8 cellular contexts compared by ENCODE assay signal in genomic region chr7:152437157-152437575, GRCh38. TPM values are rescaled to one million over a fixed set of nuclear protein-coding genes. Genes with fewer than 3 reads are reported as not detected.
DNase-seq lines count a peak whose midpoint lies in the region; ATAC-seq, FAIRE-seq and TF ChIP-seq lines count a peak whose summit lies in the region.
"Not testable (repeated sequence)": the region's sequence is repeated elsewhere in the genome, so short reads cannot be mapped to it uniquely, and the experiment has no call there.

No MANE protein-coding gene starts in this region.

- not testable (repeated sequence) for TF ChIP-seq RAD21 in GM12878 (IDR thresholded peaks at IDR 0.05; ENCODE audit: insufficient read depth, low read depth, low read length); HepG2 (CRISPR knock-in tag; IDR thresholded peaks at IDR 0.05)

- H2AFZ ChIP-seq in GM12878 (ENCODE audit: control insufficient read depth, low read depth, low read length) (peak overlapping the region; percentile 87), parathyroid adenoma (peak overlapping the region; percentile 62)
- H2AFZ ChIP-seq in HepG2 (ENCODE audit: low read length): not testable (repeated sequence)

- H3K27ac ChIP-seq in WERI-Rb-1: peak overlapping the region; percentile 82
- H3K27ac ChIP-seq in GM12878 (ENCODE audit: control insufficient read depth, insufficient read depth); HepG2 (ENCODE audit: extremely low read length, insufficient read depth, low read length): not testable (repeated sequence)
- peak overlapping the region; percentile 70 for H3K27ac ChIP-seq in parathyroid adenoma
- H3K27ac ChIP-seq in thyroid gland: peak overlapping the region; percentile 86 to 93 (median 87)

- TF ChIP-seq EP300 in GM12878 (IDR thresholded peaks at IDR 0.05; ENCODE audit: borderline replicate concordance in 1 of 2, control insufficient read depth in 1 of 2, low read depth in 2 of 2, low read length in 2 of 2); HepG2 (IDR thresholded peaks at IDR 0.05; ENCODE audit: low read depth in 2 of 2, low read length in 2 of 2); HepG2 (CRISPR knock-in tag; IDR thresholded peaks at IDR 0.05; ENCODE audit: borderline replicate concordance): not testable (repeated sequence)

- in situ Hi-C loops in GM12878 (cut with MboI); HepG2 (cut with HindIII; ENCODE audit: extremely low pct_ligation_motif_present, low pct_unique_long_range_greater_than_20kb): not testable (repeated sequence)

- H3K36me3 Mint-ChIP-seq in Caco-2 (ENCODE audit: insufficient read depth, unreplicated experiment): not testable (repeated sequence)

- RAD21 ChIA-PET in GM12878 (lab: Charles Lee; ENCODE audit: unreplicated experiment): not testable (repeated sequence)

- H3K9me3 Mint-ChIP-seq in Caco-2 (ENCODE audit: unreplicated experiment): not testable (repeated sequence)

- not testable (repeated sequence) for TF ChIP-seq POLR2A in GM12878 (IDR thresholded peaks at IDR 0.05; ENCODE audit: low read depth, low read length); erythroblast (IDR thresholded peaks at IDR 0.05; ENCODE audit: low read length); HepG2 (IDR thresholded peaks at IDR 0.05; ENCODE audit: insufficient read depth in 1 of 2, low read depth in 2 of 2, low read length in 2 of 2); thyroid gland (IDR thresholded peaks at IDR 0.05)

- H3K4me2 ChIP-seq in GM12878 (ENCODE audit: control insufficient read depth, insufficient read depth) (peak overlapping the region; percentile 59; the same call in 1 of the 2 replicates), HepG2 (ENCODE audit: low read depth, low read length) (peak overlapping the region; percentile 75), parathyroid adenoma (ENCODE audit: low read length) (peak overlapping the region; percentile 80)

- not testable (repeated sequence) for H3K4me1 Mint-ChIP-seq in Caco-2 (ENCODE audit: low read depth, unreplicated experiment)

- CTCF ChIA-PET in Caco-2 (lab: Charles Lee): interaction anchor here (0.6 kb wide), 1 partner anchor 202 kb away, joined by 3 read pairs; no protein-coding TSS in a partner anchor
- CTCF ChIA-PET in GM12878 (lab: Yijun Ruan, JAX): interaction anchor here (0.6 kb wide), 1 partner anchor 99 kb away, joined by 3 read pairs; no protein-coding TSS in a partner anchor
- CTCF ChIA-PET in HepG2 (lab: Yijun Ruan, JAX; ENCODE audit: low intra/inter-chr PET ratio, low total read pairs): not testable (repeated sequence)

- H3K9ac ChIP-seq in GM12878 (ENCODE audit: control insufficient read depth, insufficient read depth, low read length) (peak overlapping the region; percentile 67; the same call in 1 of the 2 replicates), HepG2 (ENCODE audit: insufficient read depth, low read depth, low read length) (peak overlapping the region; percentile 60)
- H3K9ac ChIP-seq in parathyroid adenoma: not testable (repeated sequence)

- not testable (repeated sequence) for H3K9me3 ChIP-seq in Caco-2; WERI-Rb-1 (ENCODE audit: severe bottlenecking); GM12878 (replicated peaks; ENCODE audit: control insufficient read depth, insufficient read depth, low read length); HepG2 (ENCODE audit: low read length); parathyroid adenoma (ENCODE audit: control insufficient read depth, low read length); thyroid gland

- ATAC-seq in GM12878, HepG2: not testable (repeated sequence)

- BruUV-seq in Caco-2 (replicated peaks; lab: Mats Ljungman, UMichigan) (TSS peak; percentile 92), GM12878 (replicated peaks; lab: Mats Ljungman, UMichigan) (TSS peak; percentile 82)
- not testable (repeated sequence) for BruUV-seq in HepG2 (replicated peaks; lab: Mats Ljungman, UMichigan)

- intact Hi-C loops in Caco-2 (cut with micrococcal nuclease; ENCODE audit: unreplicated experiment); thyroid gland (cut with DNase I): not testable (repeated sequence)
- intact Hi-C loops in GM12878 (cut with micrococcal nuclease; ENCODE audit: unreplicated experiment) (loop anchor here (2.0 to 10.0 kb wide), 2 partner anchors 26 to 238 kb away; partner anchors contain the start of gene XRCC2), HepG2 (cut with micrococcal nuclease; ENCODE audit: unreplicated experiment) (loop anchor here (2.0 to 5.0 kb wide), 2 partner anchors 26 to 100 kb away; no protein-coding TSS in a partner anchor)

- not testable (repeated sequence) for FAIRE-seq in GM12878 (lab: Jason Lieb, UNC); HepG2 (lab: Jason Lieb, UNC)

- H3K27me3 Mint-ChIP-seq in Caco-2 (ENCODE audit: insufficient read depth, unreplicated experiment): not testable (repeated sequence)

- TF ChIP-seq CTCF in Caco-2 (IDR thresholded peaks at IDR 0.05; ENCODE audit: insufficient read depth in 1 of 2, low read depth in 1 of 2, low read length in 1 of 2, severe bottlenecking in 1 of 2, unreplicated experiment in 1 of 2); LNCaP clone FGC (IDR thresholded peaks at IDR 0.05; ENCODE audit: control insufficient read depth, extremely low read depth, insufficient read depth); WERI-Rb-1 (IDR thresholded peaks at IDR 0.05; ENCODE audit: low read depth, low read length); GM12878 (IDR thresholded peaks at IDR 0.05 in 2 of 3, conservative IDR thresholded peaks at IDR 0.05 in 1 of 3; ENCODE audit: control insufficient read depth in 2 of 3, extremely low read depth in 1 of 3, insufficient read depth in 1 of 3, low read depth in 3 of 3, low read length in 3 of 3); HepG2 (CRISPR knock-in tag; IDR thresholded peaks at IDR 0.05); parathyroid adenoma (IDR thresholded peaks at IDR 0.05); thyroid gland (IDR thresholded peaks at IDR 0.05): not testable (repeated sequence)

- peak overlapping the region; percentile 98 for H3K4me3 Mint-ChIP-seq in Caco-2 (ENCODE audit: unreplicated experiment)

- not testable (repeated sequence) for DNase-seq in Caco-2; LNCaP clone FGC (ENCODE audit: low read depth); WERI-Rb-1; GM12878 (ENCODE audit: low read depth, low spot score); HepG2 (ENCODE audit: low spot score); thyroid gland
- peak; percentile 43 to 71 for DNase-seq in erythroblast (lab: John Stamatoyannopoulos, UW)

- WGBS in GM12878 (ENCODE audit: insufficient coverage, insufficient replicate concordance, low lambda C conversion rate, missing lambda C conversion rate): 45% methylated on average over 7 of the region's 7 CpGs
- 15% methylated on average over 7 of the region's 7 CpGs for whole genome bisulfite sequencing in HepG2 (ENCODE audit: low lambda C conversion rate)
- 39 to 42% methylated on average over 7 of the region's 7 CpGs for WGBS in thyroid gland, 2 donors

- H3K79me2 ChIP-seq in GM12878 (ENCODE audit: control insufficient read depth, insufficient read depth, low read length): peaks cover 34% of the 10 kb centered on the region
- peaks cover 29% of the 10 kb centered on the region for H3K79me2 ChIP-seq in HepG2 (ENCODE audit: insufficient read depth, low read length)
- H3K79me2 ChIP-seq in parathyroid adenoma: not testable (repeated sequence)

- H3K27me3 ChIP-seq in Caco-2 (replicated peaks; ENCODE audit: control insufficient read depth, insufficient read depth, low read length); WERI-Rb-1 (ENCODE audit: insufficient read depth, low read depth, severe bottlenecking); GM12878 (replicated peaks in 1 of 2; ENCODE audit: control insufficient read depth in 2 of 2, insufficient read depth in 2 of 2, low read length in 1 of 2); HepG2 (ENCODE audit: control insufficient read depth in 1 of 2, insufficient read depth in 2 of 2, low read length in 2 of 2); parathyroid adenoma (ENCODE audit: control insufficient read depth, insufficient read depth, low read length); thyroid gland: not testable (repeated sequence)

- H3K27ac Mint-ChIP-seq in Caco-2 (ENCODE audit: unreplicated experiment): peak overlapping the region; percentile 82

- POLR2A ChIA-PET in Caco-2 (lab: Charles Lee): interaction anchor here (0.6 kb wide), 1 partner anchor 28 kb away, joined by 3 read pairs; no protein-coding TSS in a partner anchor
- POLR2A ChIA-PET in GM12878 (lab: Charles Lee): interaction anchor here (1.0 kb wide), 1 partner anchor 25 kb away, joined by 3 read pairs; no protein-coding TSS in a partner anchor
- POLR2A ChIA-PET in HepG2 (lab: Yijun Ruan, JAX): not testable (repeated sequence)

- H3K36me3 ChIP-seq in Caco-2 (ENCODE audit: control insufficient read depth, insufficient read depth, low read length); WERI-Rb-1; GM12878 (ENCODE audit: control insufficient read depth in 2 of 2, insufficient read depth in 2 of 2, low read length in 1 of 2); HepG2 (replicated peaks in 1 of 2; ENCODE audit: control insufficient read depth in 1 of 2, insufficient read depth in 2 of 2, low read length in 2 of 2); parathyroid adenoma (ENCODE audit: control insufficient read depth, insufficient read depth, low read length); thyroid gland: not testable (repeated sequence)

- SMC1A ChIA-PET in GM12878 (lab: Charles Lee; ENCODE audit: uncharacterized antibody, unreplicated experiment): not testable (repeated sequence)

- H3K4me3 ChIP-seq in Caco-2 (ENCODE audit: low read depth, low read length) (peak overlapping the region; percentile 57), LNCaP clone FGC (ENCODE audit: low read depth, low read length) (peak overlapping the region; percentile 49), WERI-Rb-1 (ENCODE audit: low read depth, low read length) (peak overlapping the region; percentile 55), GM12878 (peak overlapping the region; percentile 78), HepG2 (replicated peaks in 1 of 3; ENCODE audit: insufficient read depth in 1 of 3, low read depth in 2 of 3, low read length in 3 of 3) (peak overlapping the region; percentile 45 to 64 (median 50); a peak in 5 of 6 replicates), parathyroid adenoma (ENCODE audit: low read depth, low read length) (peak overlapping the region; percentile 66), thyroid gland (replicated peaks in 1 of 3) (peak overlapping the region in 2 of 3 donors; percentile 37 to 63)

- H4K20me1 ChIP-seq in GM12878 (ENCODE audit: control insufficient read depth, insufficient read depth); HepG2 (ENCODE audit: insufficient read depth, low read length): not testable (repeated sequence)

- not testable (repeated sequence) for H3K4me1 ChIP-seq in Caco-2; GM12878 (ENCODE audit: control insufficient read depth, insufficient read depth, low read length); parathyroid adenoma
- H3K4me1 ChIP-seq in HepG2 (ENCODE audit: insufficient read depth, low read length) (peaks cover 23% of the 10 kb centered on the region), thyroid gland (peaks cover 13 to 15% of the 10 kb centered on the region in 2 donors)

RNA-seq across cellular contexts. Expression of gene KMT2C, which starts 1.4 kb away (rescaled TPM):
- 59.5 and 71.1 TPM in 2 replicates for total RNA-seq in Caco-2 (2022)
- total RNA-seq in GM12878 (2013; cell fraction: nucleolus; rRNA removed): 533 and 539 TPM in 2 replicates
- 18.6 and 23.9 TPM in 2 replicates for total RNA-seq in GM12878 (2014; rRNA removed)
- 22.5 and 24.4 TPM in 2 replicates for total RNA-seq in GM12878 (2014; rRNA removed; fragmentation: Illumina TruSeq; extraction: Trizol)
- 45.2 and 51.0 TPM in 2 replicates for total RNA-seq in GM12878 (2021)
- 20.5 TPM for polyA plus RNA-seq in GM12878 (2011; ENCODE audit: low read depth)
- 20.1 and 21.5 TPM in 2 replicates for polyA plus RNA-seq in GM12878 (2011; rRNA removed)
- 19.0 and 25.0 TPM in 2 replicates for polyA plus RNA-seq in GM12878 (2011; cell fraction: cytosol; rRNA removed)
- polyA plus RNA-seq in GM12878 (2011; cell fraction: nucleus; rRNA removed): 45.9 and 55.3 TPM in 2 replicates
- 18.9 and 21.4 TPM in 2 replicates for polyA plus RNA-seq in GM12878 (2012)
- 23.2 and 27.7 TPM in 2 replicates for polyA plus RNA-seq in GM12878 (2014; fragmentation: Illumina TruSeq; extraction: Trizol)
- polyA plus RNA-seq in GM12878 (2014; fragmentation: Nextera tagmentation; extraction: Ambion mirVana): 10 to 100 TPM in 1 of 2 experiments, 1 to 10 TPM in 1; 3.3 to 11.0 TPM
- polyA plus RNA-seq in GM12878 (2014; rRNA removed): 16.4 and 19.7 TPM in 2 replicates
- 10 to 100 TPM; 10.9 to 14.4 TPM for polyA plus RNA-seq in GM12878 (2016; fragmentation: Nextera tagmentation; extraction: Ambion mirVana)
- polyA minus RNA-seq in GM12878 (2011; rRNA and poly(A)+ RNA removed): 90.8 and 145 TPM in 2 replicates
- 31.4 and 32.6 TPM in 2 replicates for polyA minus RNA-seq in GM12878 (2011; cell fraction: cytosol; rRNA and poly(A)+ RNA removed)
- polyA minus RNA-seq in GM12878 (2011; cell fraction: nucleus; rRNA and poly(A)+ RNA removed): 97.8 and 125 TPM in 2 replicates
- 14.4 and 22.9 TPM in 2 replicates for total RNA-seq in HepG2 (2016; rRNA removed; fragmentation: Illumina TruSeq; extraction: Trizol)
- 27.0 and 27.7 TPM in 2 replicates for total RNA-seq in HepG2 (2016; cell fraction: cytosol; rRNA removed; fragmentation: Illumina TruSeq; extraction: Trizol; ENCODE audit: low read depth)
- 14.4 and 19.1 TPM in 2 replicates for total RNA-seq in HepG2 (2016; cell fraction: insoluble cytoplasmic fraction; rRNA removed; fragmentation: Illumina TruSeq; extraction: Trizol)
- total RNA-seq in HepG2 (2016; cell fraction: membrane; rRNA removed; fragmentation: Illumina TruSeq; extraction: Trizol): 17.0 and 21.9 TPM in 2 replicates
- total RNA-seq in HepG2 (2016; cell fraction: nucleus; rRNA removed; fragmentation: Illumina TruSeq; extraction: Trizol): 48.1 and 51.6 TPM in 2 replicates
- polyA plus RNA-seq in HepG2 (2011; rRNA removed): 7.1 and 7.5 TPM in 2 replicates
- polyA plus RNA-seq in HepG2 (2011; cell fraction: cytosol; rRNA removed): 4.1 and 6.3 TPM in 2 replicates
- polyA plus RNA-seq in HepG2 (2011; cell fraction: nucleus; rRNA removed): 15.2 and 17.5 TPM in 2 replicates
- 11.9 and 12.7 TPM in 2 replicates for polyA plus RNA-seq in HepG2 (2012)
- 0.25 and 0.36 TPM in 2 replicates for polyA plus RNA-seq in HepG2 (2016; cell fraction: cytosol; fragmentation: Illumina TruSeq; extraction: Trizol; ENCODE audit: low read depth)
- 5.8 and 7.4 TPM in 2 replicates for polyA plus RNA-seq in HepG2 (2016; cell fraction: insoluble cytoplasmic fraction; fragmentation: Illumina TruSeq; extraction: Trizol; ENCODE audit: low read depth)
- 0.54 and 1.00 TPM in 2 replicates for polyA plus RNA-seq in HepG2 (2016; cell fraction: membrane; fragmentation: Illumina TruSeq; extraction: Trizol; ENCODE audit: low read depth)
- polyA plus RNA-seq in HepG2 (2016; cell fraction: nucleus; fragmentation: Illumina TruSeq; extraction: Trizol; ENCODE audit: insufficient read depth, low read depth): 14.9 and 20.0 TPM in 2 replicates
- polyA minus RNA-seq in HepG2 (2011; rRNA and poly(A)+ RNA removed; ENCODE audit: low replicate concordance): 22.0 and 25.5 TPM in 2 replicates
- polyA minus RNA-seq in HepG2 (2011; cell fraction: cytosol; rRNA and poly(A)+ RNA removed): 17.4 and 19.6 TPM in 2 replicates
- polyA minus RNA-seq in HepG2 (2011; cell fraction: nucleus; rRNA and poly(A)+ RNA removed): 87.2 and 102 TPM in 2 replicates
- total RNA-seq in thyroid gland: 100 to 1,000 TPM in 2 of 4 donors, 10 to 100 TPM in 2; 77.4 to 174 (median 114) TPM
